Comparison of ENCODE assay signal across 8 cellular contexts in the genomic region with DNA sequence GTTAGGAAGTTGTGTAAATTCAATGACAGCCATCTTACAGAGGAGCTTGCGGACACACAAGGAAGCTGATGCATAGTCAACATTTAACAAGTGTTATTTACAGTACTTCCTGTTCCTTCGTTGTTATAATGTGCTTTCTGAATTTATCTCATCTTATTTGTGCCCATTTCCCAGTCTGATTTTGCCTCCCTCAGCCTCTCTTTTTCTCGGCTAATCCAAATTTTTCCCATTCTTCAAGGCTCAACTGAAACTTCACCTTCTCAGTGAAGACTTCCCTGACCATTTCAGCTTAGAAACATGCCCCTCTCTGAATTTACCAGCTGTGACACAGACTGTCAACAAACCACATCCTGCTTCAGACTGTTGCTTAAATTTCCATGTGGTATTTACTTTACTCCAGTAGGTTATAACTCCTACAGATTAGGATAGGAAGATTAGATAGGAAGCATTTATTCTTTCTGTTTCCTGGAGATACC. TPM values are rescaled to one million over a fixed set of nuclear protein-coding genes. Genes with fewer than 3 reads are reported as not detected.
DNase-seq lines count a peak whose midpoint lies in the region; ATAC-seq and TF ChIP-seq lines count a peak whose summit lies in the region.

No MANE protein-coding gene starts in this region.

- DNase-seq in ELR (ENCODE audit: low read depth) (peak; percentile 80), GM23338 (ENCODE audit: low spot score) (no peak), MG63 (peak; percentile 38), left colon (no peak), DMS114 treated with DMSO at 0.1 percent for 48 hours (lab: John Stamatoyannopoulos, UW; ENCODE audit: unreplicated experiment) (no peak), GM10248 (ENCODE audit: extremely low spot score) (no peak)
- no peak for DNase-seq in activated CD4-positive, alpha-beta memory T cell treated with anti-CD3 and anti-CD28 coated beads for 36 hours

- H3K79me2 ChIP-seq in GM23338 (replicated peaks; ENCODE audit: insufficient read depth), result no peaks in the 10 kb centered on the region

- H3K9me2 ChIP-seq in GM23338 (ENCODE audit: insufficient read depth), result no peaks in the 10 kb centered on the region

- no peak overlapping the region for H3K27ac ChIP-seq in GM23338 (ENCODE audit: low read depth)

- H3K9me3 ChIP-seq in MG63, result no peaks in the 10 kb centered on the region

- H3K4me2 ChIP-seq in GM23338, result no peak overlapping the region

- H3K4me3 ChIP-seq in GM23338 (no peak overlapping the region), MG63 (no peak overlapping the region)

- H3K36me3 Mint-ChIP-seq in GM23338 (ENCODE audit: low read depth), result no peaks in the 10 kb centered on the region
- no peaks in the 10 kb centered on the region for H3K36me3 Mint-ChIP-seq in activated CD4-positive, alpha-beta memory T cell treated with anti-CD3 and anti-CD28 coated beads for 36 hours

- no peaks in the 10 kb centered on the region for H3F3A ChIP-seq in GM23338 (replicated peaks; ENCODE audit: low read depth)

- intact Hi-C loops in activated CD4-positive, alpha-beta memory T cell treated with anti-CD3 and anti-CD28 coated beads for 36 hours (cut with micrococcal nuclease), result no loop called here
- intact Hi-C loops in left colon (cut with DNase I, micrococcal nuclease), result loop anchor here in 1 of 2 donors (10.0 kb wide), 1 partner anchor 163 kb away; no protein-coding TSS in a partner anchor

- H3K4me1 Mint-ChIP-seq in GM23338, result peaks cover 11% of the 10 kb centered on the region
- peaks cover 9% of the 10 kb centered on the region for H3K4me1 Mint-ChIP-seq in activated CD4-positive, alpha-beta memory T cell treated with anti-CD3 and anti-CD28 coated beads for 36 hours (ENCODE audit: low read depth)

- H3K27ac Mint-ChIP-seq in GM23338, result no peak overlapping the region
- peak overlapping the region; percentile 20 for H3K27ac Mint-ChIP-seq in activated CD4-positive, alpha-beta memory T cell treated with anti-CD3 and anti-CD28 coated beads for 36 hours

- CTCF ChIA-PET in activated CD4-positive, alpha-beta memory T cell treated with anti-CD3 and anti-CD28 coated beads for 36 hours (lab: Charles Lee), result interaction anchor here (0.8 to 1.6 kb wide), 3 partner anchors 157 to 334 kb away, joined by 3 to 7 read pairs (median 3); no protein-coding TSS in a partner anchor
- CTCF ChIA-PET in GM10248 (lab: Yijun Ruan, JAX), result interaction anchor here (1.3 to 5.5 kb wide), 3 partner anchors 147 to 322 kb away, joined by 3 to 60 read pairs (median 3); no protein-coding TSS in a partner anchor

- no peaks in the 10 kb centered on the region for H3K9me3 Mint-ChIP-seq in GM23338
- H3K9me3 Mint-ChIP-seq in activated CD4-positive, alpha-beta memory T cell treated with anti-CD3 and anti-CD28 coated beads for 36 hours, result no peaks in the 10 kb centered on the region

- no peaks in the 10 kb centered on the region for H3K36me3 ChIP-seq in GM23338 (ENCODE audit: insufficient read depth)
- no peaks in the 10 kb centered on the region for H3K36me3 ChIP-seq in MG63

- H3K4me1 ChIP-seq in GM23338 (ENCODE audit: insufficient read depth), result peaks cover 3% of the 10 kb centered on the region

- ATAC-seq in GM23338 (no peak), left colon (peak; percentile 89), HG03025 (IDR thresholded peaks at IDR 0.05; ENCODE audit: low FRiP score, unreplicated experiment) (no peak)

- H2AFZ ChIP-seq in GM23338, result 0 out of 2 replicates have a peak overlapping the region, but pooled peaks have one; percentile 56

- H3K27me3 ChIP-seq in GM23338 (ENCODE audit: insufficient read depth) (no peaks in the 10 kb centered on the region), MG63 (no peaks in the 10 kb centered on the region)

- no peaks in the 10 kb centered on the region for H3K27me3 Mint-ChIP-seq in GM23338 (ENCODE audit: insufficient read depth, low read depth, poor library complexity)
- no peaks in the 10 kb centered on the region for H3K27me3 Mint-ChIP-seq in activated CD4-positive, alpha-beta memory T cell treated with anti-CD3 and anti-CD28 coated beads for 36 hours

- no peak overlapping the region for H3K4me3 Mint-ChIP-seq in GM23338
- H3K4me3 Mint-ChIP-seq in activated CD4-positive, alpha-beta memory T cell treated with anti-CD3 and anti-CD28 coated beads for 36 hours, result no peak overlapping the region

- no peak for TF ChIP-seq CTCF in GM23338 (conservative IDR thresholded peaks at IDR 0.05; ENCODE audit: low read depth in 2 of 2)
- no peak for TF ChIP-seq CTCF in GM10248 (IDR thresholded peaks at IDR 0.05; ENCODE audit: control extremely low read depth, extremely low read depth, low read depth, missing control alignments)

- POLR2A ChIA-PET in activated CD4-positive, alpha-beta memory T cell treated with anti-CD3 and anti-CD28 coated beads for 36 hours (lab: Charles Lee), result no interaction called here
- POLR2A ChIA-PET in GM10248 (lab: Yijun Ruan, JAX), result no interaction called here

- no peaks in the 10 kb centered on the region for H4K20me1 ChIP-seq in GM23338 (replicated peaks; ENCODE audit: insufficient read depth)

TF ChIP-seq in GM23338, 12 proteins besides CTCF, POLR2A, EP300 and RAD21 (continues in another document):
- TF ChIP-seq JUNB (IDR thresholded peaks at IDR 0.05; ENCODE audit: unreplicated experiment), result no peak
- TF ChIP-seq CREB1 (CRISPR knock-in tag; IDR thresholded peaks at IDR 0.05; ENCODE audit: low read depth), result no peak
- no peak for TF ChIP-seq REST (IDR thresholded peaks at IDR 0.05; ENCODE audit: unreplicated experiment)
- no peak for TF ChIP-seq EZH2phosphoT487 (IDR thresholded peaks at IDR 0.05; ENCODE audit: unreplicated experiment)
- TF ChIP-seq NANOG (IDR thresholded peaks at IDR 0.05; ENCODE audit: borderline replicate concordance), result no peak
- no peak for TF ChIP-seq ZNF114 (CRISPR knock-in tag; IDR thresholded peaks at IDR 0.05)
- TF ChIP-seq ZNF331 (CRISPR knock-in tag; IDR thresholded peaks at IDR 0.05; ENCODE audit: low read depth), result no peak

RNA-seq across cellular contexts. Expression of gene CP, which starts 55.7 kb away (rescaled TPM):
- total RNA-seq in GM23338 (2014; rRNA removed; shearing (Covaris generic)), result 2.8 and 3.3 TPM in 2 replicates
- polyA plus RNA-seq in GM23338 (2016; fragmentation: Nextera tagmentation; extraction: Ambion mirVana), result 2.3 and 3.6 TPM in 2 replicates
- not detected in 2 replicates for total RNA-seq in MG63 (2014; rRNA removed; shearing (Covaris generic); ENCODE audit: low replicate concordance)
- not detected for total RNA-seq in activated CD4-positive, alpha-beta memory T cell treated with anti-CD3 and anti-CD28 coated beads for 36 hours
- 10 to 100 TPM in 1 of 2 donors, 1 to 10 TPM in 1; 6.1 to 11.1 TPM for total RNA-seq in left colon

RNA-seq across cellular contexts. Expression of gene TM4SF18, which starts 56.1 kb away (rescaled TPM):
- total RNA-seq in GM23338 (2014; rRNA removed; shearing (Covaris generic)), result 1.0 and 1.6 TPM in 2 replicates
- polyA plus RNA-seq in GM23338 (2016; fragmentation: Nextera tagmentation; extraction: Ambion mirVana), result 1.4 and 2.0 TPM in 2 replicates
- 4.5 and 6.4 TPM in 2 replicates for total RNA-seq in MG63 (2014; rRNA removed; shearing (Covaris generic); ENCODE audit: low replicate concordance)
- total RNA-seq in activated CD4-positive, alpha-beta memory T cell treated with anti-CD3 and anti-CD28 coated beads for 36 hours, result not detected
- 1 to 10 TPM in 1 of 2 donors, under 1 TPM in 1; 0.95 to 2.0 TPM for total RNA-seq in left colon

Comparison
In these comparisons a context has a peak if more than half of its experiments do, and no peak if none do; other contexts are left out.
1. DNase-seq: peak in ELR (single experiment) and MG63 (single experiment); none in GM23338 (single experiment), activated CD4-positive, alpha-beta memory T cell treated with anti-CD3 and anti-CD28 coated beads for 36 hours (single experiment), left colon (0 of 2), DMS114 treated with DMSO at 0.1 percent for 48 hours (single experiment) and GM10248 (single experiment).